In the genomic region with DNA sequence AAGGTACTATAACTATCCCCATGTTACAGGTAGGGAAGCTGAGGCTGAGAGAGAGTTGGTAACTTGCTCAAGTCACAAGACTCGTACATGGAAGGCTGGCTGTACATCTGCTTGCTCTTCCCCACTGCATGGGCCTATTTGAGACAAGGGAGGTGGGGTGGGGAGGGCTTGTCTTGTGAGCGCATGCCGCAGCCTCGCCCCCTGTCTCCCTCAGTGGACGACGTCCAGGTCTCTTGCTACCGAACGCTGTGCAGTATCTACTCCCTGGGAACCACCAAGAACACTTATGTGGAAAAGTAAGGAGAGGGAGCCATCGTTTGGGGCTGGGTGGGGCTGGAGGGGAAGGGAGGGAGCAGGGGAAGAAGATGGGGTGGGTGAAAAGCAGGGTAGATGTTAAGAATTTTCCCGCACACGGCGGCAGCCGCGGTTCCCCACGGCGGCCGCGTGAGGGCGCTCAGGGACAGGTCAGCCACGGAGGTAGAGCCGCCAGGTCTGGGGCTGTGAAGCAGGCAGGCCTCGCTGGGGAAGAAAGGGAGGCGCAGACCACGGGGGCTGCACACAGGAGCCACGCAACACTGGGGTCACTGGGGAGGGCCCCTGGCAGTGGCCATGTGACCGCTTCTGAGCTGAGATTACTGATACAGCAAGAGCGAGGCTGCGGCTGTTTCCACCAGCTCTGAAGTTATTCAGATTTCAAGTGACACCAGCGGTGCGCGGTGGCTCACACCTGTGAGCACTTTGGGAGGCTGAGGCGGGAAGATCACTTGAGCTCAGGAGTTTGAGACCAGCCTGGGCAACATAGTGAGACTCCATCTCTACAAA, we compare ENCODE assay signal across 8 cellular contexts.
A peak's percentile ranks its signal among the peaks of the same experiment; 100 is the strongest.
DNase-seq lines count a peak whose midpoint lies in the region; ATAC-seq, FAIRE-seq and TF ChIP-seq lines count a peak whose summit lies in the region.

No MANE protein-coding gene starts in this region.

- peaks cover 22% of the 10 kb centered on the region for H3K4me1 Mint-ChIP-seq in T-helper 2 cell treated with Interferon-gamma antibody and Interleukin-4, amounts not matched to agents 5 μg/mL and 100 μg/mL, for 36 hours (ENCODE audit: low read depth)

- H3K9me3 ChIP-seq in MG63: no peaks in the 10 kb centered on the region
- no peaks in the 10 kb centered on the region for H3K9me3 ChIP-seq in right atrium auricular region
- no peaks in the 10 kb centered on the region for H3K9me3 ChIP-seq in small intestine (ENCODE audit: control insufficient read depth, low read depth)

- 19 to 26% (median 22%) methylated on average over 28 to 32 of the region's 32 CpGs for WGBS in small intestine, 3 donors

- H3K4me3 ChIP-seq in MG63 (no peak overlapping the region), right atrium auricular region (no peak overlapping the region), small intestine (ENCODE audit: low read depth in 1 of 2, low read length in 2 of 2) (no peak overlapping the region)

- H3K4me1 ChIP-seq in right atrium auricular region: no peaks in the 10 kb centered on the region
- H3K4me1 ChIP-seq in small intestine (ENCODE audit: control insufficient read depth in 2 of 2, insufficient read depth in 1 of 2, low read depth in 1 of 2, low read length in 1 of 2): no peaks in the 10 kb centered on the region

- H3K36me3 Mint-ChIP-seq in T-helper 2 cell treated with Interferon-gamma antibody and Interleukin-4, amounts not matched to agents 5 μg/mL and 100 μg/mL, for 36 hours (ENCODE audit: low read depth): no peaks in the 10 kb centered on the region

- FAIRE-seq in small intestine (lab: Jason Lieb, UNC): no peak

- no peaks in the 10 kb centered on the region for H3K9me3 Mint-ChIP-seq in T-helper 2 cell treated with Interferon-gamma antibody and Interleukin-4, amounts not matched to agents 5 μg/mL and 100 μg/mL, for 36 hours

- peak overlapping the region; percentile 21 for H3K4me3 Mint-ChIP-seq in T-helper 2 cell treated with Interferon-gamma antibody and Interleukin-4, amounts not matched to agents 5 μg/mL and 100 μg/mL, for 36 hours

- H3K27me3 Mint-ChIP-seq in T-helper 2 cell treated with Interferon-gamma antibody and Interleukin-4, amounts not matched to agents 5 μg/mL and 100 μg/mL, for 36 hours (ENCODE audit: low read depth): no peaks in the 10 kb centered on the region

- TF ChIP-seq CTCF in GM12874 (IDR thresholded peaks at IDR 0.05; ENCODE audit: insufficient read depth, low read depth, low read length) (peak; percentile 96), right atrium auricular region (IDR thresholded peaks at IDR 0.05) (peak; percentile 87 to 93)

- H3K27me3 ChIP-seq in MG63 (peaks cover 11% of the 10 kb centered on the region; the same call in 1 of the 2 replicates), right atrium auricular region (no peaks in the 10 kb centered on the region), small intestine (ENCODE audit: control insufficient read depth in 2 of 2, insufficient read depth in 2 of 2, low read length in 2 of 2) (no peaks in the 10 kb centered on the region)

- no peak overlapping the region for H3K27ac ChIP-seq in right atrium auricular region
- H3K27ac ChIP-seq in small intestine (ENCODE audit: low read depth in 1 of 2, low read length in 1 of 2): no peak overlapping the region

- H3K36me3 ChIP-seq in MG63: no peaks in the 10 kb centered on the region
- H3K36me3 ChIP-seq in right atrium auricular region: no peaks in the 10 kb centered on the region
- H3K36me3 ChIP-seq in small intestine (ENCODE audit: control insufficient read depth in 2 of 2, insufficient read depth in 2 of 2, low read length in 2 of 2): no peaks in the 10 kb centered on the region

- DNase-seq in MG63: peak; percentile 54
- peak; percentile 72 for DNase-seq in T-helper 2 cell treated with Interferon-gamma antibody and Interleukin-4, amounts not matched to agents 5 μg/mL and 100 μg/mL, for 36 hours (ENCODE audit: low spot score)
- peak in 44 of 56 donors; percentile 4 to 78 (median 38) for DNase-seq in amygdala (lab: John Stamatoyannopoulos, UW)
- DNase-seq in right atrium auricular region (ENCODE audit: low spot score): peak; percentile 71
- peak; percentile 59 for DNase-seq in small intestine

- H3K27ac Mint-ChIP-seq in T-helper 2 cell treated with Interferon-gamma antibody and Interleukin-4, amounts not matched to agents 5 μg/mL and 100 μg/mL, for 36 hours: peak overlapping the region; percentile 62

- no peak for ATAC-seq in GM18868 (IDR thresholded peaks at IDR 0.05; ENCODE audit: unreplicated experiment)
- no peak for ATAC-seq in HG02884 (IDR thresholded peaks at IDR 0.05; ENCODE audit: unreplicated experiment)
